ENCODE assay signal across 1 cellular context in the genomic region with DNA sequence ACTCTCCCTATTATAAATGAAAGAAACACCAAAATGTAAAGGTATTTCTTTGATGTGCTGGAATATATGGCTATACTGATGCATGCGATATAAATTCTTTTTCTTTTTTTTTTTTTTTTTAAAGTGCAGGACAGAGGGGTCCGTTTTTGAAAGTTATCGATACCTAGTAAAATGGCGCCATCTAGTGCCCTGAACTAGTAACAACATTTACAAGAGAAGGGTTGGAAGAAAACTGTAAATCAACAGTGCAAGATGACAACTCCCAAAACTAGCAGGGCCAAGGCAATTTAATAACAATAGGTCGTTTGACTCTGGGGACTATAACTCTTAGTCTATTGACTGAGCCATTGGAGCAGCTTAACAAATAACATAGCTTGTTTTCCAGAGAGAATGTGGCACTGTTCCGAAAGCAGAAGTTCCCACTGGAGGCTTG.
A peak's percentile ranks its signal among the peaks of the same experiment; 100 is the strongest.
TF ChIP-seq lines count a peak whose summit lies in the region.

No MANE protein-coding gene starts in this region.

TF ChIP-seq in SK-N-SH, 30 proteins besides CTCF, POLR2A, EP300 and RAD21 (continued from another document):
- 0 out of 2 replicates have a peak, but pooled peaks have one; percentile 22 for TF ChIP-seq PBX3 (IDR thresholded peaks at IDR 0.05)
- TF ChIP-seq GABPA (IDR thresholded peaks at IDR 0.05; ENCODE audit: low read depth) = no peak
